Comparison of ENCODE assay signal across 17 cellular contexts in genomic region chr11:6824461-6824860, GRCh38. TPM values are rescaled to one million over a fixed set of nuclear protein-coding genes. Genes with fewer than 3 reads are reported as not detected.
DNase-seq lines count a peak whose midpoint lies in the region; ATAC-seq and TF ChIP-seq lines count a peak whose summit lies in the region.
"Had no signal": no experiment of that assay in that cellular context is flagged by ENCODE, and none has a peak within 500 bp of the region (broad histone marks: within the 10 kb centered on the region; RNA-seq: fewer than 3 reads in every experiment).

No MANE protein-coding gene starts in this region.

- H3K27me3 Mint-ChIP-seq in neural progenitor cell (ENCODE audit: insufficient read depth, low read depth), result peaks cover 3% of the 10 kb centered on the region
- peaks cover 10% of the 10 kb centered on the region for H3K27me3 Mint-ChIP-seq in stimulated activated memory B cell treated with anti-CD40 and anti-IgM and Interleukin-4, amounts not matched to agents 10 μg/mL and 1 μg/mL and 100 μg/mL, for 72 hours

- no peaks in the 10 kb centered on the region for H3K9me3 ChIP-seq in HEK293 (ENCODE audit: control insufficient read depth, insufficient read depth, low read depth, low read length)
- no peaks in the 10 kb centered on the region for H3K9me3 ChIP-seq in RWPE2 (ENCODE audit: severe bottlenecking)
- no peaks in the 10 kb centered on the region for H3K9me3 ChIP-seq in neural progenitor cell (ENCODE audit: low read depth)
- no peaks in the 10 kb centered on the region for H3K9me3 ChIP-seq in PC-3 (ENCODE audit: low read length)
- no peaks in the 10 kb centered on the region for H3K9me3 ChIP-seq in gastroesophageal sphincter
- H3K9me3 ChIP-seq: Caco-2, HAP-1 had no signal

- in situ Hi-C loops in GM13977 (cut with MboI; ENCODE audit: low pct_unique_long_range_greater_than_20kb, low sequenced_read_pairs, unreplicated experiment), result no loop called here

- ATAC-seq in RWPE2 (ENCODE audit: low read depth), result 0 out of 3 replicates have a peak, but pooled peaks have one; percentile 25
- ATAC-seq in stimulated activated memory B cell treated with anti-CD40 and anti-IgM and Interleukin-4, amounts not matched to agents 10 μg/mL and 1 μg/mL and 100 μg/mL, for 72 hours, result peak; percentile 53
- ATAC-seq in PC-3, result no peak
- ATAC-seq in gastroesophageal sphincter, result no peak
- ATAC-seq: CD8-positive, alpha-beta T cell had no signal

- H2AFZ ChIP-seq in neural progenitor cell (replicated peaks) (peak overlapping the region; percentile 6), PC-3 (ENCODE audit: low read length) (no peak overlapping the region)

- no peak overlapping the region for H3K27ac ChIP-seq in HEK293 (ENCODE audit: extremely low read depth, low read depth, low read length)
- no peak overlapping the region for H3K27ac ChIP-seq in RWPE2 (ENCODE audit: poor library complexity, severe bottlenecking)
- H3K27ac ChIP-seq in neural progenitor cell, result no peak overlapping the region
- H3K27ac ChIP-seq in PC-3 (ENCODE audit: low read length), result no peak overlapping the region
- no peak overlapping the region for H3K27ac ChIP-seq in gastroesophageal sphincter

- H3K36me3 ChIP-seq in HEK293 (ENCODE audit: control insufficient read depth in 2 of 2, insufficient read depth in 1 of 2, low read length in 2 of 2), result no peaks in the 10 kb centered on the region
- no peaks in the 10 kb centered on the region for H3K36me3 ChIP-seq in RWPE2 (ENCODE audit: low read depth)
- H3K36me3 ChIP-seq in neural progenitor cell, result no peaks in the 10 kb centered on the region
- H3K36me3 ChIP-seq in PC-3 (ENCODE audit: low read depth, low read length), result no peaks in the 10 kb centered on the region
- H3K36me3 ChIP-seq in gastroesophageal sphincter, result no peaks in the 10 kb centered on the region
- H3K36me3 ChIP-seq: HAP-1 had no signal

- H3K27me3 ChIP-seq in RWPE2 (ENCODE audit: insufficient read depth, poor library complexity, severe bottlenecking) (no peaks in the 10 kb centered on the region), neural progenitor cell (no peaks in the 10 kb centered on the region), PC-3 (ENCODE audit: low read length) (no peaks in the 10 kb centered on the region), gastroesophageal sphincter (no peaks in the 10 kb centered on the region)

- no peaks in the 10 kb centered on the region for H3K9me2 ChIP-seq in PC-3 (replicated peaks; ENCODE audit: low read length)

- CTCF ChIA-PET in HEK293 (lab: Yijun Ruan, JAX) (interaction anchor here (1.3 kb wide), 1 partner anchor 12 kb away, joined by 13 read pairs; no protein-coding TSS in a partner anchor), PC-3 (lab: Charles Lee) (no interaction called here)

- no peaks in the 10 kb centered on the region for H4K20me1 ChIP-seq in neural progenitor cell (ENCODE audit: low read depth)
- H4K20me1 ChIP-seq in PC-3 (ENCODE audit: low read length), result no peaks in the 10 kb centered on the region

- no peak for TF ChIP-seq POLR2A in gastroesophageal sphincter (IDR thresholded peaks at IDR 0.05)

- H3K9ac ChIP-seq in neural progenitor cell (no peak overlapping the region), PC-3 (ENCODE audit: low read length) (no peak overlapping the region)

- H3K4me2 ChIP-seq in neural progenitor cell (no peak overlapping the region), PC-3 (ENCODE audit: low read length) (no peak overlapping the region)

- no peak for TF ChIP-seq EP300 in gastroesophageal sphincter (IDR thresholded peaks at IDR 0.05)

- H3K4me3 ChIP-seq in HEK293 (ENCODE audit: low read depth, low read length) (no peak overlapping the region), RWPE2 (ENCODE audit: severe bottlenecking) (no peak overlapping the region), neural progenitor cell (no peak overlapping the region), PC-3 (ENCODE audit: low read length) (no peak overlapping the region), gastroesophageal sphincter (no peak overlapping the region)
- H3K4me3 ChIP-seq: HAP-1 had no signal

- H3F3A ChIP-seq in neural progenitor cell (ENCODE audit: low read depth), result no peaks in the 10 kb centered on the region
- H3F3A ChIP-seq in PC-3 (ENCODE audit: low read length, unreplicated experiment), result no peaks in the 10 kb centered on the region

- peaks cover 3% of the 10 kb centered on the region for H3K9me3 Mint-ChIP-seq in neural progenitor cell
- peaks cover 5% of the 10 kb centered on the region for H3K9me3 Mint-ChIP-seq in stimulated activated memory B cell treated with anti-CD40 and anti-IgM and Interleukin-4, amounts not matched to agents 10 μg/mL and 1 μg/mL and 100 μg/mL, for 72 hours

- no peak overlapping the region for H3K4me3 Mint-ChIP-seq in neural progenitor cell
- no peak overlapping the region for H3K4me3 Mint-ChIP-seq in stimulated activated memory B cell treated with anti-CD40 and anti-IgM and Interleukin-4, amounts not matched to agents 10 μg/mL and 1 μg/mL and 100 μg/mL, for 72 hours
- H3K4me3 Mint-ChIP-seq: CD4-positive, CD25-positive, alpha-beta regulatory T cell; CD8-positive, alpha-beta T cell had no signal

- POLR2A ChIA-PET in HEK293 (lab: Yijun Ruan, JAX), result no interaction called here
- POLR2A ChIA-PET in PC-3 (lab: Charles Lee; ENCODE audit: unreplicated experiment), result no interaction called here

- intact Hi-C loops in PC-3 (cut with micrococcal nuclease), result no loop called here

- H3K36me3 Mint-ChIP-seq in neural progenitor cell, result no peaks in the 10 kb centered on the region
- peaks cover 6% of the 10 kb centered on the region for H3K36me3 Mint-ChIP-seq in stimulated activated memory B cell treated with anti-CD40 and anti-IgM and Interleukin-4, amounts not matched to agents 10 μg/mL and 1 μg/mL and 100 μg/mL, for 72 hours
- H3K36me3 Mint-ChIP-seq: CD4-positive, CD25-positive, alpha-beta regulatory T cell; CD8-positive, alpha-beta T cell had no signal

- H3K27ac Mint-ChIP-seq in neural progenitor cell, result no peak overlapping the region
- no peak overlapping the region for H3K27ac Mint-ChIP-seq in stimulated activated memory B cell treated with anti-CD40 and anti-IgM and Interleukin-4, amounts not matched to agents 10 μg/mL and 1 μg/mL and 100 μg/mL, for 72 hours
- H3K27ac Mint-ChIP-seq: CD4-positive, CD25-positive, alpha-beta regulatory T cell; CD8-positive, alpha-beta T cell had no signal

- WGBS in gastroesophageal sphincter (ENCODE audit: low coverage in 1 of 2), 2 donors, result 60 to 75% methylated on average over 1 to 2 of the region's 3 CpGs

- H3K4me1 Mint-ChIP-seq in neural progenitor cell, result no peaks in the 10 kb centered on the region
- no peaks in the 10 kb centered on the region for H3K4me1 Mint-ChIP-seq in stimulated activated memory B cell treated with anti-CD40 and anti-IgM and Interleukin-4, amounts not matched to agents 10 μg/mL and 1 μg/mL and 100 μg/mL, for 72 hours
- H3K4me1 Mint-ChIP-seq: CD4-positive, CD25-positive, alpha-beta regulatory T cell had no signal

- H3K79me2 ChIP-seq in neural progenitor cell (ENCODE audit: low read depth) (no peaks in the 10 kb centered on the region), PC-3 (ENCODE audit: low read length) (no peaks in the 10 kb centered on the region)

- TF ChIP-seq CTCF in HEK293 (tag by site-specific recombination; IDR thresholded peaks at IDR 0.05) (no peak), RWPE2 (IDR thresholded peaks at IDR 0.05; ENCODE audit: poor library complexity, severe bottlenecking) (no peak), neural progenitor cell (IDR thresholded peaks at IDR 0.05) (no peak), PC-3 (conservative IDR thresholded peaks at IDR 0.05; ENCODE audit: low read depth, low read length) (no peak), gastroesophageal sphincter (IDR thresholded peaks at IDR 0.05) (no peak), GM13977 (IDR thresholded peaks at IDR 0.05; ENCODE audit: extremely low read depth, insufficient read depth, missing control alignments) (no peak)

- no TSS peak for BruUV-seq in PC-3 (replicated peaks; lab: Mats Ljungman, UMichigan)

- H3K4me1 ChIP-seq in HEK293 (ENCODE audit: control insufficient read depth, insufficient read depth, low read length) (no peaks in the 10 kb centered on the region), RWPE2 (ENCODE audit: insufficient read depth, poor library complexity, severe bottlenecking) (no peaks in the 10 kb centered on the region), neural progenitor cell (no peaks in the 10 kb centered on the region), PC-3 (ENCODE audit: insufficient read depth, low read length) (no peaks in the 10 kb centered on the region), gastroesophageal sphincter (no peaks in the 10 kb centered on the region)
- H3K4me1 ChIP-seq: Caco-2, HAP-1 had no signal

- no peak for DNase-seq in RWPE2 (ENCODE audit: low spot score)
- DNase-seq in neural progenitor cell (ENCODE audit: low spot score), result no peak
- DNase-seq in PC-3, result no peak
- no peak for DNase-seq in GM13977 (ENCODE audit: low spot score)
- DNase-seq: 8988T; C1 segment of cervical spinal cord; Caco-2; CD4-positive, CD25-positive, alpha-beta regulatory T cell; CD8-positive, alpha-beta T cell; DMS153; DND-41; GOT3 had no signal

TF ChIP-seq in HEK293, 187 proteins besides CTCF, POLR2A, EP300 and RAD21 (continues in another document):
- TF ChIP-seq, protein P1, sequence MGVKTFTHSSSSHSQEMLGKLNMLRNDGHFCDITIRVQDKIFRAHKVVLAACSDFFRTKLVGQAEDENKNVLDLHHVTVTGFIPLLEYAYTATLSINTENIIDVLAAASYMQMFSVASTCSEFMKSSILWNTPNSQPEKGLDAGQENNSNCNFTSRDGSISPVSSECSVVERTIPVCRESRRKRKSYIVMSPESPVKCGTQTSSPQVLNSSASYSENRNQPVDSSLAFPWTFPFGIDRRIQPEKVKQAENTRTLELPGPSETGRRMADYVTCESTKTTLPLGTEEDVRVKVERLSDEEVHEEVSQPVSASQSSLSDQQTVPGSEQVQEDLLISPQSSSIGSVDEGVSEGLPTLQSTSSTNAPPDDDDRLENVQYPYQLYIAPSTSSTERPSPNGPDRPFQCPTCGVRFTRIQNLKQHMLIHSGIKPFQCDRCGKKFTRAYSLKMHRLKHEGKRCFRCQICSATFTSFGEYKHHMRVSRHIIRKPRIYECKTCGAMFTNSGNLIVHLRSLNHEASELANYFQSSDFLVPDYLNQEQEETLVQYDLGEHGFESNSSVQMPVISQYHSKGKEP (tag by site-specific recombination; IDR thresholded peaks at IDR 0.05), result no peak

RNA-seq across cellular contexts. Expression of gene OR10A5, which starts 21.0 kb away (rescaled TPM):
- total RNA-seq in neural progenitor cell (ENCODE audit: low replicate concordance) (not detected in 2 replicates), PC-3 (2014; rRNA removed) (not detected in 2 replicates), gastroesophageal sphincter (not detected)
- total RNA-seq: A673; Caco-2; CD4-positive, CD25-positive, alpha-beta regulatory T cell; CD8-positive, alpha-beta T cell had no signal

RNA-seq across cellular contexts. Expression of gene OR6A2, which starts 25.0 kb away (rescaled TPM):
- total RNA-seq in neural progenitor cell (ENCODE audit: low replicate concordance) (0.36 and 0.50 TPM in 2 replicates), PC-3 (2014; rRNA removed) (0.06 and 0.07 TPM in 2 replicates), gastroesophageal sphincter (under 1 TPM in 2 of 4 donors, not detected in 2; 0.08 to 0.13 TPM)
- total RNA-seq: A673; Caco-2; CD4-positive, CD25-positive, alpha-beta regulatory T cell; CD8-positive, alpha-beta T cell had no signal

RNA-seq across cellular contexts. Expression of gene OR10A2, which starts 38.4 kb away (rescaled TPM):
- total RNA-seq in neural progenitor cell (ENCODE audit: low replicate concordance) (not detected in 2 replicates), PC-3 (2014; rRNA removed) (not detected in 2 replicates), gastroesophageal sphincter (under 1 TPM in 1 of 4 donors, not detected in 3; 0.12 TPM)
- total RNA-seq: A673; Caco-2; CD4-positive, CD25-positive, alpha-beta regulatory T cell; CD8-positive, alpha-beta T cell had no signal

RNA-seq across cellular contexts. Expression of gene OR2AG1, which starts 41.6 kb away (rescaled TPM):
- total RNA-seq in neural progenitor cell (ENCODE audit: low replicate concordance) (not detected in 2 replicates), PC-3 (2014; rRNA removed) (not detected in 2 replicates), gastroesophageal sphincter (not detected)
- total RNA-seq: A673; Caco-2; CD4-positive, CD25-positive, alpha-beta regulatory T cell; CD8-positive, alpha-beta T cell had no signal

RNA-seq across cellular contexts. Expression of gene OR10A4, which starts 52.0 kb away (rescaled TPM):
- not detected in 2 replicates for total RNA-seq in neural progenitor cell (ENCODE audit: low replicate concordance)
- total RNA-seq in PC-3 (2014; rRNA removed), result not detected in 2 replicates
- total RNA-seq in gastroesophageal sphincter, result not detected
- total RNA-seq: A673; Caco-2; CD4-positive, CD25-positive, alpha-beta regulatory T cell; CD8-positive, alpha-beta T cell had no signal

Comparison
In these comparisons a context has a peak if more than half of its experiments do, and no peak if none do; other contexts are left out.
1. ATAC-seq: peak in RWPE2 (single experiment) and stimulated activated memory B cell treated with anti-CD40 and anti-IgM and Interleukin-4, amounts not matched to agents 10 μg/mL and 1 μg/mL and 100 μg/mL, for 72 hours (single experiment); none in PC-3 (single experiment) and gastroesophageal sphincter (single experiment).